Comparison of ENCODE assay signal across 10 cellular contexts in genomic region chr1:70706381-70707173, GRCh38.
A peak's percentile ranks its signal among the peaks of the same experiment; 100 is the strongest.
DNase-seq lines count a peak whose midpoint lies in the region; ATAC-seq, FAIRE-seq and TF ChIP-seq lines count a peak whose summit lies in the region.
"Had no signal": no experiment of that assay in that cellular context is flagged by ENCODE, and none has a peak within 500 bp of the region (broad histone marks: within the 10 kb centered on the region; RNA-seq: fewer than 3 reads in every experiment).

No MANE protein-coding gene starts in this region.

- no peaks in the 10 kb centered on the region for H3K23me2 ChIP-seq in H1 (ENCODE audit: low read depth, low read length)

- no peak overlapping the region for H2BK120ac ChIP-seq in H1 (replicated peaks; ENCODE audit: low read depth, low read length)

- no peak overlapping the region for H4K5ac ChIP-seq in H1 (ENCODE audit: insufficient read length, low read depth, low read length)

- 6 to 9% methylated on average over 33 to 34 of the region's 34 CpGs for WGBS in GM23248 (ENCODE audit: low coverage in 1 of 2, low lambda C conversion rate in 2 of 2, missing lambda C conversion rate in 2 of 2), 2 experiments
- 8% methylated on average over 34 of the region's 34 CpGs; no CpG with 5 or more reads in 1 of the 2 experiments for WGBS in H1 (ENCODE audit: extremely low coverage in 1 of 2, insufficient coverage in 1 of 2, insufficient read length in 1 of 2, insufficient replicate concordance in 2 of 2, low coverage in 1 of 2, low lambda C conversion rate in 2 of 2, missing lambda C conversion rate in 1 of 2), 2 experiments

- H2AFZ ChIP-seq in GM23248, result peak overlapping the region; percentile 88
- peak overlapping the region; percentile 97 for H2AFZ ChIP-seq in H1 (ENCODE audit: low read length)

- 0 out of 2 replicates have a peak overlapping the region, but pooled peaks have one; percentile 28 for H2BK5ac ChIP-seq in H1 (ENCODE audit: low read depth, low read length)

- H2BK12ac ChIP-seq in H1 (ENCODE audit: low read depth, low read length), result 0 out of 2 replicates have a peak overlapping the region, but pooled peaks have one; percentile 28

- CTCF ChIA-PET in H1 (lab: Charles Lee; ENCODE audit: partially characterized antibody), result interaction anchor here (1.1 to 1.8 kb wide), 3 partner anchors 19 to 343 kb away, joined by 3 to 4 read pairs (median 4); no protein-coding TSS in a partner anchor

- no peak overlapping the region for H4K91ac ChIP-seq in H1 (replicated peaks; ENCODE audit: insufficient read length, low read length)

- H3K23ac ChIP-seq in H1 (ENCODE audit: insufficient read length), result no peak overlapping the region

- POLR2A ChIA-PET in H1 (lab: Charles Lee; ENCODE audit: partially characterized antibody), result interaction anchor here (1.7 kb wide), 1 partner anchor 21 kb away, joined by 8 read pairs; no protein-coding TSS in a partner anchor

- H3K4me3 ChIP-seq in GM23248 (peak overlapping the region; percentile 73), H1 (ENCODE audit: extremely low read depth in 1 of 4, insufficient read depth in 2 of 4, low read depth in 3 of 4, low read length in 4 of 4) (peak overlapping the region; percentile 63 to 73 (median 66))

- H2BK20ac ChIP-seq in H1 (ENCODE audit: low read length), result 0 out of 2 replicates have a peak overlapping the region, but pooled peaks have one; percentile 72

- FAIRE-seq in H1 (lab: Jason Lieb, UNC) (no peak), frontal cortex (lab: Jason Lieb, UNC) (no peak)

- no peak overlapping the region for H2AK5ac ChIP-seq in H1 (ENCODE audit: low read depth, low read length)

- ATAC-seq in sciatic nerve, result peak; percentile 24
- no peak for ATAC-seq in activated naive CD4-positive, alpha-beta T cell treated with anti-CD3 and anti-CD28 coated beads, Interleukin-2, amount 50 U/mL, for 72 hours
- ATAC-seq: activated CD8-positive, alpha-beta T cell treated with anti-CD3 and anti-CD28 coated beads, Interleukin-2, amount 10 ng/mL, durations not matched to agents 7 days and 5 days had no signal

- in situ Hi-C loops in GM23248 (cut with MboI), result no loop called here

- TF ChIP-seq RAD21 in H1 (IDR thresholded peaks at IDR 0.05 in 1 of 2, conservative IDR thresholded peaks at IDR 0.05 in 1 of 2; ENCODE audit: low read depth in 2 of 2, low read length in 2 of 2), result no peak; a peak in 2 of 4 replicates

- H3K4me2 ChIP-seq in GM23248 (ENCODE audit: unreplicated experiment) (peak overlapping the region; percentile 81), H1 (ENCODE audit: insufficient read depth in 1 of 2, low read depth in 2 of 2, low read length in 2 of 2) (peak overlapping the region; percentile 72 to 82)
- H3K4me2 ChIP-seq: SK-N-SH had no signal

- H3K36me3 ChIP-seq in GM23248 (ENCODE audit: low read depth) (no peaks in the 10 kb centered on the region), H1 (ENCODE audit: control insufficient read depth in 2 of 4, insufficient read depth in 4 of 4, low read length in 3 of 4) (no peaks in the 10 kb centered on the region)

- TF ChIP-seq CTCF in H1 (IDR thresholded peaks at IDR 0.05; ENCODE audit: control extremely low read depth in 1 of 3, insufficient read depth in 1 of 3, low read depth in 1 of 3, low read length in 3 of 3), result no peak

- no peaks in the 10 kb centered on the region for H3K79me1 ChIP-seq in H1 (ENCODE audit: low read depth, low read length)

- H3K27me3 ChIP-seq in GM23248 (replicated peaks; ENCODE audit: insufficient read depth) (no peaks in the 10 kb centered on the region), H1 (replicated peaks in 1 of 4; ENCODE audit: control insufficient read depth in 3 of 4, extremely low read depth in 1 of 4, insufficient read depth in 3 of 4, low read length in 3 of 4) (peaks cover 0 to 1% (median 0%) of the 10 kb centered on the region in 4 experiments; a peak in 1 of 7 replicates)

- DNase-seq in GM23248 (peak; percentile 43), H1 (ENCODE audit: low read depth in 1 of 2, low spot score in 2 of 2) (peak in 1 of 2 experiments; percentile 10), iPS-NIHi7 (ENCODE audit: extremely low spot score) (peak; percentile 35), sciatic nerve (ENCODE audit: low spot score) (no peak), NCI-H128 (lab: John Stamatoyannopoulos, UW; ENCODE audit: unreplicated experiment) (no peak), frontal cortex (ENCODE audit: low spot score in 2 of 2) (no peak)
- DNase-seq in central memory CD4-positive, alpha-beta T cell, result no peak
- DNase-seq in activated naive CD4-positive, alpha-beta T cell treated with anti-CD3 and anti-CD28 coated beads, Interleukin-2, amount 50 U/mL, for 72 hours (ENCODE audit: low spot score in 2 of 2), result no peak
- DNase-seq: activated CD8-positive, alpha-beta T cell treated with anti-CD3 and anti-CD28 coated beads, Interleukin-2, amount 10 ng/mL, durations not matched to agents 7 days and 5 days; SK-N-SH had no signal

- H3K14ac ChIP-seq in H1 (ENCODE audit: insufficient read length), result no peak overlapping the region

- H3K4me1 ChIP-seq in GM23248 (ENCODE audit: insufficient read depth) (no peaks in the 10 kb centered on the region), H1 (replicated peaks in 1 of 4; ENCODE audit: control insufficient read depth in 3 of 4, insufficient read depth in 4 of 4, low read length in 3 of 4) (no peaks in the 10 kb centered on the region)

- no peaks in the 10 kb centered on the region for H3K9me3 ChIP-seq in GM23248 (ENCODE audit: low read depth)
- no peaks in the 10 kb centered on the region for H3K9me3 ChIP-seq in H1 (ENCODE audit: insufficient read depth in 2 of 2, low read depth in 1 of 2, low read length in 1 of 2)
- H3K9me3 ChIP-seq: SK-N-SH had no signal

- no peaks in the 10 kb centered on the region for H3K36me3 Mint-ChIP-seq in activated naive CD4-positive, alpha-beta T cell treated with anti-CD3 and anti-CD28 coated beads, Interleukin-2, amount 50 U/mL, for 72 hours

- intact Hi-C loops in sciatic nerve (cut with DNase I), result no loop called here

- H3F3A ChIP-seq in GM23248 (ENCODE audit: insufficient read depth), result no peaks in the 10 kb centered on the region

- H3K79me2 ChIP-seq in GM23248 (ENCODE audit: insufficient read depth) (no peaks in the 10 kb centered on the region), H1 (ENCODE audit: control insufficient read depth in 1 of 2, insufficient read depth in 2 of 2, low read length in 2 of 2) (no peaks in the 10 kb centered on the region)

- H2BK15ac ChIP-seq in H1 (ENCODE audit: low read length), result no peak overlapping the region

- no peak overlapping the region for H3K56ac ChIP-seq in H1 (replicated peaks; ENCODE audit: insufficient read length, low read depth, low read length)

- no peak overlapping the region for H3K4ac ChIP-seq in H1 (replicated peaks; ENCODE audit: insufficient read length, low read depth, low read length)

- peak overlapping the region; percentile 96; the same call in 1 of the 2 replicates for H4K8ac ChIP-seq in H1 (ENCODE audit: extremely low read depth, insufficient read depth, low read length)

- H3K9me2 ChIP-seq in GM23248 (ENCODE audit: insufficient read depth), result no peaks in the 10 kb centered on the region
- H3K9me2 ChIP-seq: SK-N-SH had no signal

- no peak overlapping the region; the same call in 1 of the 2 replicates for H3K18ac ChIP-seq in H1 (ENCODE audit: extremely low read depth, low read length)

- H3K9ac ChIP-seq in GM23248 (peak overlapping the region; percentile 32), H1 (replicated peaks in 1 of 4; ENCODE audit: extremely low read depth in 1 of 4, low read depth in 3 of 4, low read length in 3 of 4) (peak overlapping the region in 3 of 4 experiments; percentile 38 to 72 (median 70); a peak in 6 of 7 replicates)
- H3K9ac ChIP-seq: SK-N-SH had no signal

- TF ChIP-seq POLR2A in H1 (IDR thresholded peaks at IDR 0.05; ENCODE audit: control extremely low read depth in 1 of 2, low read depth in 2 of 2, low read length in 2 of 2), result peak in 1 of 2 experiments; percentile 74; a peak in 2 of 3 replicates

- H3K27ac ChIP-seq in GM23248 (no peak overlapping the region), H1 (ENCODE audit: low read depth, low read length) (no peak overlapping the region; the same call in 1 of the 2 replicates)

- TF ChIP-seq EP300 in H1 (IDR thresholded peaks at IDR 0.05; ENCODE audit: borderline replicate concordance in 1 of 2, low read depth in 2 of 2, low read length in 2 of 2), result no peak

- no peaks in the 10 kb centered on the region for H4K20me1 ChIP-seq in GM23248 (ENCODE audit: insufficient read depth)
- no peaks in the 10 kb centered on the region for H4K20me1 ChIP-seq in H1 (replicated peaks in 1 of 2; ENCODE audit: control insufficient read depth in 1 of 2, insufficient read depth in 2 of 2, low read length in 2 of 2)

- H3K27ac Mint-ChIP-seq in activated naive CD4-positive, alpha-beta T cell treated with anti-CD3 and anti-CD28 coated beads, Interleukin-2, amount 50 U/mL, for 72 hours, result no peak overlapping the region
- H3K27ac Mint-ChIP-seq: activated CD8-positive, alpha-beta T cell treated with anti-CD3 and anti-CD28 coated beads, Interleukin-2, amount 10 ng/mL, durations not matched to agents 7 days and 5 days had no signal

- H3K9me3 Mint-ChIP-seq in activated naive CD4-positive, alpha-beta T cell treated with anti-CD3 and anti-CD28 coated beads, Interleukin-2, amount 50 U/mL, for 72 hours, result peaks cover 4 to 14% of the 10 kb centered on the region in 2 donors

TF ChIP-seq in H1, 55 proteins besides CTCF, POLR2A, EP300 and RAD21 (continues in another document):
- peak in 1 of 2 experiments; percentile 73; a peak in 2 of 4 replicates for TF ChIP-seq HDAC2 (IDR thresholded peaks at IDR 0.05; ENCODE audit: borderline replicate concordance in 1 of 2, low read depth in 2 of 2, low read length in 2 of 2)
- TF ChIP-seq POLR2AphosphoS5 (IDR thresholded peaks at IDR 0.05; ENCODE audit: low read depth, low read length), result peak; percentile 62
- TF ChIP-seq TCF12 (IDR thresholded peaks at IDR 0.05; ENCODE audit: low read depth, low read length), result no peak
- no peak for TF ChIP-seq HDAC6 (IDR thresholded peaks at IDR 0.05; ENCODE audit: low read depth, low read length)
- TF ChIP-seq SIX5 (IDR thresholded peaks at IDR 0.05; ENCODE audit: low read depth, low read length), result no peak
- TF ChIP-seq ASH2L (IDR thresholded peaks at IDR 0.05; ENCODE audit: low read length), result peak; percentile 99
- no peak for TF ChIP-seq CTBP2 (IDR thresholded peaks at IDR 0.05; ENCODE audit: borderline replicate concordance, insufficient read depth, insufficient read length, low read length)
- TF ChIP-seq NRF1 (IDR thresholded peaks at IDR 0.05; ENCODE audit: low read depth, low read length), result no peak
- peak; percentile 90 for TF ChIP-seq YY1 (IDR thresholded peaks at IDR 0.05; ENCODE audit: low read depth, low read length)
- no peak for TF ChIP-seq ATF3 (IDR thresholded peaks at IDR 0.05; ENCODE audit: insufficient read depth, low read depth, low read length)
- TF ChIP-seq TAF1 (IDR thresholded peaks at IDR 0.05; ENCODE audit: low read depth, low read length), result peak; percentile 70
- TF ChIP-seq KDM4A (IDR thresholded peaks at IDR 0.05; ENCODE audit: low read depth, low read length, severe bottlenecking), result peak; percentile 95

Comparison
In these comparisons a context has a peak if more than half of its experiments do, and no peak if none do; other contexts are left out.
1. DNase-seq: peak in GM23248 (single experiment) and iPS-NIHi7 (single experiment); none in sciatic nerve (single experiment), central memory CD4-positive, alpha-beta T cell (single experiment), NCI-H128 (single experiment), activated naive CD4-positive, alpha-beta T cell treated with anti-CD3 and anti-CD28 coated beads, Interleukin-2, amount 50 U/mL, for 72 hours (0 of 2) and frontal cortex (0 of 2).